In the genomic region with DNA sequence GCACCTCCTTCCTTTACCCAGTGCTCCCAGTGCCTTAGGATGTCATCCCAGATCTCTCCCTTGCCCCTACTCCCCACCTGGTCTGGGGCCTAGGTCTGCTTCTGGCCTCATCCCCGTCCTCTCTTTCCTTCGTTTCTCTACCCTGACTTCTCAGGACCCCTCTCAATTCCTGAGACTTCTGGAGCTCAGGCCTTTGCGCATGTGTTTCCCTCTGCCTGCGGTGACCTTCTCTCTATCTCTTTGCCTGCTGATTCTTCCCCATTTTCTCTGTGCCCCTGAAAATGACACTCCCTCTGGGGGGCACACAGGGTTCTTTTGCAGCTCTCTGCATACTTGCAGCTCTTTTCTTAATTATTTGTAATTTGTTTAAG, we compare ENCODE assay signal across 14 cellular contexts. TPM values are rescaled to one million over a fixed set of nuclear protein-coding genes. Genes with fewer than 3 reads are reported as not detected.
DNase-seq lines count a peak whose midpoint lies in the region; ATAC-seq and TF ChIP-seq lines count a peak whose summit lies in the region.
"Had no signal": no experiment of that assay in that cellular context is flagged by ENCODE, and none has a peak within 500 bp of the region (broad histone marks: within the 10 kb centered on the region; RNA-seq: fewer than 3 reads in every experiment).

No MANE protein-coding gene starts in this region.

- intact Hi-C loops in Right ventricle myocardium inferior (cut with DNase I), result no loop called here
- intact Hi-C loops in tibial artery (cut with DNase I; ENCODE audit: low total_unique reads), result no loop called here

- H3K36me3 ChIP-seq in esophagus (ENCODE audit: control insufficient read depth in 2 of 2, insufficient read depth in 2 of 2, low read length in 1 of 2) (peaks cover 0 to 2% of the 10 kb centered on the region in 2 donors), tibial artery (no peaks in the 10 kb centered on the region)
- H3K36me3 ChIP-seq: neutrophil had no signal

- H3K9me3 ChIP-seq in esophagus (ENCODE audit: control insufficient read depth in 2 of 2, insufficient read depth in 1 of 2, low read depth in 1 of 2, low read length in 1 of 2) (no peaks in the 10 kb centered on the region), tibial artery (no peaks in the 10 kb centered on the region)
- H3K9me3 ChIP-seq: neutrophil had no signal

- H3K27ac Mint-ChIP-seq in activated T-cell treated with anti-CD3 and anti-CD28 coated beads, Interleukin-2, amount 50 U/mL, for 72 hours, result peak overlapping the region; percentile 49
- peak overlapping the region; percentile 82 for H3K27ac Mint-ChIP-seq in stimulated activated naive B cell treated with anti-CD40 and anti-IgM and Interleukin-4, amounts not matched to agents 10 μg/mL and 1 μg/mL and 100 μg/mL, for 72 hours

- 81 to 91% methylated on average over 4 of the region's 4 CpGs for WGBS in esophagus, 2 donors

- DNase-seq in activated T-cell treated with anti-CD3 and anti-CD28 coated beads, Interleukin-2, amount 50 U/mL, for 72 hours, result no peak
- DNase-seq in activated T-cell treated with anti-CD3 and anti-CD28 coated beads for 4 hours, result no peak
- no peak for DNase-seq in stimulated activated naive B cell treated with anti-CD40 and anti-IgM and Interleukin-4, amounts not matched to agents 10 μg/mL and 1 μg/mL and 100 μg/mL, for 72 hours
- no peak for DNase-seq in Right ventricle myocardium inferior (ENCODE audit: missing footprints)
- no peak for DNase-seq in activated CD8-positive, alpha-beta memory T cell treated with anti-CD3 and anti-CD28 coated beads for 24 hours
- no peak for DNase-seq in tibial artery
- DNase-seq: activated CD4-positive, alpha-beta T cell treated with anti-CD3 and anti-CD28 coated beads for 48 hours; aorta; effector CD4-positive, alpha-beta T cell; left colon; stimulated activated CD8-positive, alpha-beta memory T cell treated with anti-CD3 and anti-CD28 coated beads, Interleukin-4, amount 100 ng/mL, for 48 hours had no signal

- H3K4me1 ChIP-seq in esophagus (ENCODE audit: control insufficient read depth in 2 of 2, insufficient read depth in 2 of 2, low read length in 1 of 2) (peaks cover 0 to 6% of the 10 kb centered on the region in 2 donors), tibial artery (peaks cover 0 to 3% (median 0%) of the 10 kb centered on the region in 4 donors)

- no peak for TF ChIP-seq CTCF in tibial artery (IDR thresholded peaks at IDR 0.05)

- peak overlapping the region; percentile 33 to 60 for H3K4me3 Mint-ChIP-seq in activated T-cell treated with anti-CD3 and anti-CD28 coated beads, Interleukin-2, amount 50 U/mL, for 72 hours
- peak overlapping the region; percentile 23 to 62 for H3K4me3 Mint-ChIP-seq in stimulated activated naive B cell treated with anti-CD40 and anti-IgM and Interleukin-4, amounts not matched to agents 10 μg/mL and 1 μg/mL and 100 μg/mL, for 72 hours

- H3K9me3 Mint-ChIP-seq in activated T-cell treated with anti-CD3 and anti-CD28 coated beads, Interleukin-2, amount 50 U/mL, for 72 hours, result no peaks in the 10 kb centered on the region
- H3K9me3 Mint-ChIP-seq in stimulated activated naive B cell treated with anti-CD40 and anti-IgM and Interleukin-4, amounts not matched to agents 10 μg/mL and 1 μg/mL and 100 μg/mL, for 72 hours, result no peaks in the 10 kb centered on the region

- ATAC-seq in activated T-cell treated with anti-CD3 and anti-CD28 coated beads, Interleukin-2, amount 50 U/mL, for 72 hours (replicated peaks in 1 of 2), result no peak
- ATAC-seq in SK-N-SH treated with all-trans-retinoic acid at 6 μM for 48 hours (peak; percentile 13), Right ventricle myocardium inferior (no peak)
- ATAC-seq in stimulated activated naive B cell treated with anti-CD40 and anti-IgM and Interleukin-4, amounts not matched to agents 10 μg/mL and 1 μg/mL and 100 μg/mL, for 72 hours (replicated peaks), result no peak

- no peaks in the 10 kb centered on the region for H3K27me3 ChIP-seq in esophagus (ENCODE audit: control insufficient read depth in 1 of 2, insufficient read depth in 2 of 2, low read length in 2 of 2)
- H3K27me3 ChIP-seq in tibial artery, result no peaks in the 10 kb centered on the region
- H3K27me3 ChIP-seq: neutrophil had no signal

- peaks cover 40% of the 10 kb centered on the region for H3K4me1 Mint-ChIP-seq in activated T-cell treated with anti-CD3 and anti-CD28 coated beads, Interleukin-2, amount 50 U/mL, for 72 hours (ENCODE audit: low read depth)
- peaks cover 20 to 33% of the 10 kb centered on the region in 2 donors for H3K4me1 Mint-ChIP-seq in stimulated activated naive B cell treated with anti-CD40 and anti-IgM and Interleukin-4, amounts not matched to agents 10 μg/mL and 1 μg/mL and 100 μg/mL, for 72 hours

- H3K36me3 Mint-ChIP-seq in activated T-cell treated with anti-CD3 and anti-CD28 coated beads, Interleukin-2, amount 50 U/mL, for 72 hours (ENCODE audit: insufficient read depth in 2 of 2), result no peaks in the 10 kb centered on the region
- H3K36me3 Mint-ChIP-seq in stimulated activated naive B cell treated with anti-CD40 and anti-IgM and Interleukin-4, amounts not matched to agents 10 μg/mL and 1 μg/mL and 100 μg/mL, for 72 hours, result peaks cover 0 to 4% of the 10 kb centered on the region in 2 donors

- H3K27me3 Mint-ChIP-seq in activated T-cell treated with anti-CD3 and anti-CD28 coated beads, Interleukin-2, amount 50 U/mL, for 72 hours (ENCODE audit: low read depth), result peaks cover 60% of the 10 kb centered on the region
- peaks cover 15 to 25% of the 10 kb centered on the region in 2 donors for H3K27me3 Mint-ChIP-seq in stimulated activated naive B cell treated with anti-CD40 and anti-IgM and Interleukin-4, amounts not matched to agents 10 μg/mL and 1 μg/mL and 100 μg/mL, for 72 hours

- H3K4me3 ChIP-seq in esophagus (ENCODE audit: low read depth in 1 of 2, low read length in 2 of 2), result no peak overlapping the region
- no peak overlapping the region for H3K4me3 ChIP-seq in tibial artery

- H3K27ac ChIP-seq in esophagus (ENCODE audit: low read depth in 2 of 2, low read length in 1 of 2) (peak overlapping the region; percentile 26 to 80), tibial artery (no peak overlapping the region)
- H3K27ac ChIP-seq: neutrophil had no signal

TF ChIP-seq in SK-N-SH treated with all-trans-retinoic acid at 6 μM for 48 hours, 23 proteins besides CTCF, POLR2A, EP300 and RAD21:
- TF ChIP-seq, protein P1, sequence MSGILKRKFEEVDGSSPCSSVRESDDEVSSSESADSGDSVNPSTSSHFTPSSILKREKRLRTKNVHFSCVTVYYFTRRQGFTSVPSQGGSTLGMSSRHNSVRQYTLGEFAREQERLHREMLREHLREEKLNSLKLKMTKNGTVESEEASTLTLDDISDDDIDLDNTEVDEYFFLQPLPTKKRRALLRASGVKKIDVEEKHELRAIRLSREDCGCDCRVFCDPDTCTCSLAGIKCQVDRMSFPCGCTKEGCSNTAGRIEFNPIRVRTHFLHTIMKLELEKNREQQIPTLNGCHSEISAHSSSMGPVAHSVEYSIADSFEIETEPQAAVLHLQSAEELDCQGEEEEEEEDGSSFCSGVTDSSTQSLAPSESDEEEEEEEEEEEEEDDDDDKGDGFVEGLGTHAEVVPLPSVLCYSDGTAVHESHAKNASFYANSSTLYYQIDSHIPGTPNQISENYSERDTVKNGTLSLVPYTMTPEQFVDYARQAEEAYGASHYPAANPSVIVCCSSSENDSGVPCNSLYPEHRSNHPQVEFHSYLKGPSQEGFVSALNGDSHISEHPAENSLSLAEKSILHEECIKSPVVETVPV (CRISPR knock-in tag; IDR thresholded peaks at IDR 0.05), result no peak
- no peak for TF ChIP-seq ZNF565 (CRISPR knock-in tag; conservative IDR thresholded peaks at IDR 0.05; ENCODE audit: low read depth)
- TF ChIP-seq ZFP3 (CRISPR knock-in tag; IDR thresholded peaks at IDR 0.05), result no peak

RNA-seq across cellular contexts. Expression of gene ADORA2B, which starts 13.5 kb away (rescaled TPM):
- total RNA-seq in activated T-cell treated with anti-CD3 and anti-CD28 coated beads, Interleukin-2, amount 50 U/mL, for 72 hours, result 1 to 10 TPM in 1 of 2 donors, under 1 TPM in 1; 0.76 to 1.2 TPM
- polyA plus RNA-seq in esophagus, result 10 to 100 TPM in 1 of 2 donors, 1 to 10 TPM in 1; 4.4 to 11.6 TPM
- 0.43 TPM for total RNA-seq in Right ventricle myocardium inferior

RNA-seq across cellular contexts. Expression of gene ZSWIM7, which starts 41.0 kb away (rescaled TPM):
- 10 to 100 TPM; 14.2 to 14.6 TPM for total RNA-seq in activated T-cell treated with anti-CD3 and anti-CD28 coated beads, Interleukin-2, amount 50 U/mL, for 72 hours
- polyA plus RNA-seq in esophagus, result 10 to 100 TPM; 13.9 to 15.6 TPM
- 24.8 TPM for total RNA-seq in Right ventricle myocardium inferior

RNA-seq across cellular contexts. Expression of gene TTC19, which starts 41.2 kb away (rescaled TPM):
- 10 to 100 TPM; 33.6 to 37.5 TPM for total RNA-seq in activated T-cell treated with anti-CD3 and anti-CD28 coated beads, Interleukin-2, amount 50 U/mL, for 72 hours
- polyA plus RNA-seq in esophagus, result 10 to 100 TPM; 10.3 to 13.9 TPM
- 18.9 TPM for total RNA-seq in Right ventricle myocardium inferior

Comparison
In these comparisons a context has a peak if more than half of its experiments do, and no peak if none do; other contexts are left out.
1. H3K27ac ChIP-seq: peak in esophagus (2 of 2); none in tibial artery (0 of 2).